In genomic region chr20:419556-420168, GRCh38 we compare ENCODE assay signal across 1 cellular context.
A peak's percentile ranks its signal among the peaks of the same experiment; 100 is the strongest.
TF ChIP-seq lines count a peak whose summit lies in the region.

No MANE protein-coding gene starts in this region.

TF ChIP-seq in HepG2, 621 proteins besides CTCF, POLR2A, EP300 and RAD21 (continued from another document):
- peak; percentile 38; the same call in 1 of the 2 replicates for TF ChIP-seq ZBTB33 (CRISPR knock-in tag; IDR thresholded peaks at IDR 0.05)
- no peak for TF ChIP-seq BRD4 (CRISPR knock-in tag; IDR thresholded peaks at IDR 0.05)
- peak; percentile 36; the same call in 1 of the 2 replicates for TF ChIP-seq ZNF609 (CRISPR knock-in tag; IDR thresholded peaks at IDR 0.05; ENCODE audit: borderline replicate concordance)
- TF ChIP-seq MAZ (IDR thresholded peaks at IDR 0.05; ENCODE audit: borderline replicate concordance, low read depth, low read length) = no peak
- peak; percentile 27; the same call in 1 of the 2 replicates for TF ChIP-seq MAZ (CRISPR knock-in tag; IDR thresholded peaks at IDR 0.05; ENCODE audit: low read depth)
TF ChIP-seq in HepG2: peak in this region for 23.
